In the genomic region with DNA sequence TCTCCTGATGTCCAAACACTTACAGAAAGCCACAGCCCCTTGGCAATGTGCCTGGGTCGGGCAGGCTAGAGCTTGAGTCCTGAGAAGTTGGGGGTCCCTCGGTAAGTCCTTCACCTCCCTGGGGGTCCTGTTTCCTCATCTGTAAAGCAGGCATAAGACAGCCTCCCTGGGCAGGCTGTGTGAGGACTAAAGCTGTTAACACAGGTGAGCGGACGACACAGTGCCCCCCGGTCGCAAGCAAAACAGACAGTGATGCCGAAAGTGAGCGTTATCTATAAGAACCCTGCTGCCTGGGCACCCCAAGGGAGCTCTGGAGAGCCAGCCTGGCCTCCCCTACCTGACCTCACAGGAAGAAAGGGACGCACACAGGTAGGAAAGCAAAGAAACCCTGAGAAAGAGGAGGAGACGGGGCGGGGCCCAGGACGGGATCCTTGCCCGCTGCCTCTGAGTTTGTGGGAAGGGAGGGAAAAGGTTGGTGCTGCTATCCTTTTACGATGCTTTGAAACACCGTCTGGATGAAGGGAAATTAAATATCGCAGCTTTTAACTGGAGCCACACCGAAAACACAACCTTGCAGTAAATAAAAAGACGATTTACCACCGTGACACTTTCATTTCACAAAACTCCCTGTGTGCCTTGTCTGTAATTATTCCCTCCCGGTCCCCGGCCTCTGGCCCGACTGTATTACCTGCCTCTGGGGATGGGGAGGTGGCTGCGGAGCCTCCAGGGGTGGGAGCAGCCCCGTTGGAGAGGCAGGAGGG, we compare ENCODE assay signal across 27 cellular contexts.
DNase-seq lines count a peak whose midpoint lies in the region; ATAC-seq, FAIRE-seq and TF ChIP-seq lines count a peak whose summit lies in the region.
"Had no signal": no experiment of that assay in that cellular context is flagged by ENCODE, and none has a peak within 500 bp of the region (broad histone marks: within the 10 kb centered on the region; RNA-seq: fewer than 3 reads in every experiment).

No MANE protein-coding gene starts in this region.

- H3K4me2 ChIP-seq in MM.1S (ENCODE audit: low read depth, low read length) = no peak overlapping the region

- H3K79me2 ChIP-seq in MM.1S (ENCODE audit: low read length) = no peaks in the 10 kb centered on the region

- TF ChIP-seq CTCF in RWPE2 (IDR thresholded peaks at IDR 0.05; ENCODE audit: poor library complexity, severe bottlenecking) (no peak), lower lobe of right lung (IDR thresholded peaks at IDR 0.05) (no peak), MM.1S (IDR thresholded peaks at IDR 0.05; ENCODE audit: low read length) (no peak)

- H3K9ac ChIP-seq in MM.1S (ENCODE audit: low read length) = no peak overlapping the region

- no peaks in the 10 kb centered on the region for H3K9me2 ChIP-seq in MM.1S (replicated peaks; ENCODE audit: insufficient read depth, low read length)

- 0 out of 3 replicates have a peak, but pooled peaks have one; percentile 13 for ATAC-seq in RWPE2 (ENCODE audit: low read depth)
- ATAC-seq in lower lobe of right lung = no peak
- ATAC-seq in Right ventricle myocardium superior (ENCODE audit: poor library complexity) = no peak

- no peak overlapping the region for H3K4me3 Mint-ChIP-seq in activated CD4-positive, alpha-beta T cell treated with anti-CD3 and anti-CD28 coated beads, Interleukin-2, amount 10 ng/mL, durations not matched to agents 7 days and 5 days
- H3K4me3 Mint-ChIP-seq: CD14-positive monocyte; CD8-positive, alpha-beta memory T cell had no signal

- intact Hi-C loops in lower lobe of right lung (cut with DNase I) (no loop called here), Right ventricle myocardium superior (cut with DNase I) (no loop called here)

- POLR2A ChIA-PET in activated CD4-positive, alpha-beta T cell treated with anti-CD3 and anti-CD28 coated beads, Interleukin-2, amount 10 ng/mL, durations not matched to agents 7 days and 5 days (lab: Charles Lee) = no interaction called here

- no peak overlapping the region for H3K27ac ChIP-seq in RWPE2 (ENCODE audit: poor library complexity, severe bottlenecking)
- H3K27ac ChIP-seq in lower lobe of right lung = no peak overlapping the region
- no peak overlapping the region for H3K27ac ChIP-seq in MM.1S (ENCODE audit: low read length)
- H3K27ac ChIP-seq: Peyer's patch, SJSA1 had no signal

- H3K27me3 Mint-ChIP-seq in activated CD4-positive, alpha-beta T cell treated with anti-CD3 and anti-CD28 coated beads, Interleukin-2, amount 10 ng/mL, durations not matched to agents 7 days and 5 days = no peaks in the 10 kb centered on the region

- no peaks in the 10 kb centered on the region for H3K4me1 ChIP-seq in RWPE2 (ENCODE audit: insufficient read depth, poor library complexity, severe bottlenecking)
- H3K4me1 ChIP-seq in lower lobe of right lung = no peaks in the 10 kb centered on the region
- H3K4me1 ChIP-seq in MM.1S (ENCODE audit: low read length) = no peaks in the 10 kb centered on the region
- H3K4me1 ChIP-seq: Peyer's patch, SJSA1 had no signal

- no peaks in the 10 kb centered on the region for H3K9me3 ChIP-seq in RWPE2 (ENCODE audit: severe bottlenecking)
- H3K9me3 ChIP-seq in lower lobe of right lung = no peaks in the 10 kb centered on the region
- H3K9me3 ChIP-seq in MM.1S (replicated peaks; ENCODE audit: insufficient read depth, low read length) = no peaks in the 10 kb centered on the region
- H3K9me3 ChIP-seq: Peyer's patch had no signal

- H2AFZ ChIP-seq in MM.1S (ENCODE audit: low read length) = no peak overlapping the region

- no peak for DNase-seq in activated CD4-positive, alpha-beta T cell treated with anti-CD3 and anti-CD28 coated beads, Interleukin-2, amount 10 ng/mL, durations not matched to agents 7 days and 5 days
- no peak for DNase-seq in activated CD4-positive, alpha-beta T cell treated with anti-CD3 and anti-CD28 coated beads for 48 hours
- DNase-seq in NCI-H2227 (lab: John Stamatoyannopoulos, UW; ENCODE audit: unreplicated experiment) (peak; percentile 22), RWPE2 (ENCODE audit: low spot score) (no peak), urothelium cell line (ENCODE audit: low spot score) (no peak), lower lobe of right lung (no peak), MM.1S (no peak), Right ventricle myocardium superior (no peak)
- DNase-seq: AML-193; CD8-positive, alpha-beta memory T cell; DMS 273 treated with DMSO at 0.1 percent for 48 hours; DND-41; KBM-7; NCI-H1105 treated with DMSO at 0.1 percent for 48 hours; NCI-H1694 treated with DMSO at 0.1 percent for 48 hours; NCI-H2081; NCI-H2171 treated with DMSO at 0.1 percent for 48 hours; NCI-H446; NCI-H524 treated with DMSO at 0.1 percent for 48 hours; NCI-H82; Peyer's patch; T-helper 2 cell had no signal

- H3K4me3 ChIP-seq in RWPE2 (ENCODE audit: severe bottlenecking) (no peak overlapping the region), lower lobe of right lung (no peak overlapping the region), MM.1S (ENCODE audit: low read length) (no peak overlapping the region)
- H3K4me3 ChIP-seq: Peyer's patch, SJSA1 had no signal

- no peaks in the 10 kb centered on the region for H4K20me1 ChIP-seq in MM.1S (ENCODE audit: insufficient read depth, low read length)

- no peaks in the 10 kb centered on the region for H3F3A ChIP-seq in MM.1S (ENCODE audit: insufficient read depth, low read length)

- H3K27me3 ChIP-seq in RWPE2 (ENCODE audit: insufficient read depth, poor library complexity, severe bottlenecking) (peaks cover 57% of the 10 kb centered on the region), lower lobe of right lung (ENCODE audit: low read depth) (peaks cover 61% of the 10 kb centered on the region), MM.1S (replicated peaks; ENCODE audit: insufficient read depth, low read length) (peaks cover 100% of the 10 kb centered on the region)
- H3K27me3 ChIP-seq: Peyer's patch had no signal

- H3K36me3 Mint-ChIP-seq in activated CD4-positive, alpha-beta T cell treated with anti-CD3 and anti-CD28 coated beads, Interleukin-2, amount 10 ng/mL, durations not matched to agents 7 days and 5 days (ENCODE audit: low read depth) = no peaks in the 10 kb centered on the region
- H3K36me3 Mint-ChIP-seq: CD14-positive monocyte; CD8-positive, alpha-beta memory T cell had no signal

- no peaks in the 10 kb centered on the region for H3K4me1 Mint-ChIP-seq in activated CD4-positive, alpha-beta T cell treated with anti-CD3 and anti-CD28 coated beads, Interleukin-2, amount 10 ng/mL, durations not matched to agents 7 days and 5 days
- H3K4me1 Mint-ChIP-seq: CD14-positive monocyte; CD8-positive, alpha-beta memory T cell had no signal

- CTCF ChIA-PET in activated CD4-positive, alpha-beta T cell treated with anti-CD3 and anti-CD28 coated beads, Interleukin-2, amount 10 ng/mL, durations not matched to agents 7 days and 5 days (lab: Charles Lee) = no interaction called here

- peak overlapping the region; percentile 19 for H3K27ac Mint-ChIP-seq in activated CD4-positive, alpha-beta T cell treated with anti-CD3 and anti-CD28 coated beads, Interleukin-2, amount 10 ng/mL, durations not matched to agents 7 days and 5 days
- H3K27ac Mint-ChIP-seq: CD8-positive, alpha-beta memory T cell had no signal

- H3K36me3 ChIP-seq in RWPE2 (ENCODE audit: low read depth) = no peaks in the 10 kb centered on the region
- H3K36me3 ChIP-seq in lower lobe of right lung = no peaks in the 10 kb centered on the region
- no peaks in the 10 kb centered on the region for H3K36me3 ChIP-seq in MM.1S (replicated peaks; ENCODE audit: insufficient read depth, low read length)
- H3K36me3 ChIP-seq: Peyer's patch, SJSA1 had no signal

- peak; percentile 20 for FAIRE-seq in urothelium cell line (lab: Jason Lieb, UNC)
- FAIRE-seq: A204.1, GM12892, H1 had no signal

- peaks cover 8% of the 10 kb centered on the region for H3K9me3 Mint-ChIP-seq in activated CD4-positive, alpha-beta T cell treated with anti-CD3 and anti-CD28 coated beads, Interleukin-2, amount 10 ng/mL, durations not matched to agents 7 days and 5 days
- H3K9me3 Mint-ChIP-seq: CD8-positive, alpha-beta memory T cell had no signal
